In the genomic region with DNA sequence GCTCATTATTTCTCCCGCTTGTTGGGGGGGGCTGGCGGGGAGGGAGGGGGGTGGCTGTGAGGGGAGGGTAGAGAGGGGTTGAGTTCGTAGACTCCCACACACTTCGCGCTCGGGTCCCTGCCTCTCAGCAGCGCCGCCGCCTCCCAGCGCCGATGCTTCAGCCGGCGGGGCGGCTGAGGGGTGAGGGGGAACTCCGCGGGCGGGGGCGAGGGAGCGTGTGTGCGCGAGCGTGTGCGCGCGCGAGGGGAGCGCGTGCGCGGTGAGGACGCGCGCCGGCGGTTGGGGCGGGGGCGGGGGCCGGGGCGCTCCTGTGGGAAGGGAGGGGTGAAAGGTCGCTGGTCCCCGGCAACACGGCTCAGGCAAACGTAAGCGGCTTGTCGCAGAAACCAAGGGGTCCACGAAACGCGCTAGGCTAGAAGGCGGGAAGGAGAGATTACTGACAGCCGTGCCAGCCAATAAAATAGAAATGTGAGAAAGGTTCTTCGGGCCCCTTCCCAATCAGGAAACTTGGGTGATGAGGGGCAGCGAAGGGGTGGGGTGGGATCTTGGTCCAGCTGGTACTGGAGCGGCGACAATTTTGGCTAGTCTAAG, we compare ENCODE assay signal across 8 cellular contexts. TPM values are rescaled to one million over a fixed set of nuclear protein-coding genes. Genes with fewer than 3 reads are reported as not detected.
DNase-seq lines count a peak whose midpoint lies in the region; ATAC-seq and TF ChIP-seq lines count a peak whose summit lies in the region.

No MANE protein-coding gene starts in this region.

- peak overlapping the region; percentile 90 for H3K4me3 ChIP-seq in endodermal cell (ENCODE audit: low read length)
- H3K4me3 ChIP-seq in lower lobe of right lung = peak overlapping the region; percentile 57

- peak overlapping the region; percentile 32 for H3K9ac ChIP-seq in endodermal cell (ENCODE audit: extremely low read depth, low read length, poor library complexity, severe bottlenecking)

- H3K9me3 Mint-ChIP-seq in endodermal cell = peaks cover 4% of the 10 kb centered on the region

- H3K27ac ChIP-seq in endodermal cell (ENCODE audit: low read depth, low read length) = peak overlapping the region; percentile 96
- peak overlapping the region; percentile 43 for H3K27ac ChIP-seq in lower lobe of right lung

- WGBS in endodermal cell (ENCODE audit: insufficient coverage in 1 of 2, insufficient read length in 1 of 2), 2 experiments = 0% methylated on average over 15 to 52 of the region's 54 CpGs

- TF ChIP-seq CTCF in endodermal cell (conservative IDR thresholded peaks at IDR 0.05) (peak; percentile 7), lower lobe of right lung (IDR thresholded peaks at IDR 0.05) (no peak)

- H3K9me3 ChIP-seq in endodermal cell (ENCODE audit: control insufficient read depth, low read length) = peaks cover 7% of the 10 kb centered on the region
- no peaks in the 10 kb centered on the region for H3K9me3 ChIP-seq in lower lobe of right lung

- intact Hi-C loops in lower lobe of right lung (cut with DNase I) = no loop called here

- H3K27ac Mint-ChIP-seq in endodermal cell = peak overlapping the region; percentile 94

- peak; percentile 90 to 92 for ATAC-seq in lower lobe of right lung

- peak overlapping the region; percentile 93 for H3K4me3 Mint-ChIP-seq in endodermal cell

- peaks cover 18% of the 10 kb centered on the region for H3K27me3 Mint-ChIP-seq in endodermal cell (ENCODE audit: insufficient read depth)

- peaks cover 21% of the 10 kb centered on the region for H3K27me3 ChIP-seq in endodermal cell (ENCODE audit: control insufficient read depth, insufficient read depth, low read length, poor library complexity, severe bottlenecking)
- H3K27me3 ChIP-seq in lower lobe of right lung (ENCODE audit: low read depth) = no peaks in the 10 kb centered on the region

- DNase-seq in GM04504 (ENCODE audit: low read depth) (peak; percentile 7), M059J (ENCODE audit: low read depth) (peak; percentile 14), SW 1271 (lab: John Stamatoyannopoulos, UW) (peak; percentile 87 to 94), endodermal cell (peak; percentile 99), lower lobe of right lung (peak; percentile 58), superior temporal gyrus (ENCODE audit: extremely low spot score) (peak; percentile 96), 8988T (no peak), LoVo (ENCODE audit: low spot score) (no peak)

- H3K36me3 ChIP-seq in endodermal cell (ENCODE audit: control insufficient read depth, insufficient read depth, low read length) (peaks cover 2% of the 10 kb centered on the region), lower lobe of right lung (no peaks in the 10 kb centered on the region)

- peaks cover 34% of the 10 kb centered on the region for H3K4me1 Mint-ChIP-seq in endodermal cell

- H3K4me1 ChIP-seq in endodermal cell (ENCODE audit: control insufficient read depth, insufficient read depth, low read length) (peaks cover 5% of the 10 kb centered on the region), lower lobe of right lung (no peaks in the 10 kb centered on the region)

- peaks cover 2% of the 10 kb centered on the region for H3K36me3 Mint-ChIP-seq in endodermal cell (ENCODE audit: low read depth)

RNA-seq across cellular contexts. Expression of a gene that starts 0.3 kb away (rescaled TPM):
- not detected in 2 replicates for total RNA-seq in M059J (2014; rRNA removed; shearing (Covaris generic))
- total RNA-seq in endodermal cell (10 to 100 TPM; 25.4 to 25.5 TPM), lower lobe of right lung (3.4 TPM)
- 53.5 TPM for polyA plus RNA-seq in endodermal cell (2013, experiment 1 of 2)
- 48.9 TPM for polyA plus RNA-seq in endodermal cell (2013, experiment 2 of 2)

Comparison
In these comparisons a context has a peak if more than half of its experiments do, and no peak if none do; other contexts are left out.
1. DNase-seq: peak in GM04504 (single experiment), M059J (single experiment), SW 1271 (2 of 2), endodermal cell (single experiment), lower lobe of right lung (single experiment) and superior temporal gyrus (single experiment); none in 8988T (single experiment) and LoVo (single experiment).